In genomic region chr22:49768511-49768910, GRCh38 we compare ENCODE assay signal across 19 cellular contexts. TPM values are rescaled to one million over a fixed set of nuclear protein-coding genes. Genes with fewer than 3 reads are reported as not detected.
DNase-seq lines count a peak whose midpoint lies in the region; ATAC-seq, FAIRE-seq and TF ChIP-seq lines count a peak whose summit lies in the region.
"Had no signal": no experiment of that assay in that cellular context is flagged by ENCODE, and none has a peak within 500 bp of the region (broad histone marks: within the 10 kb centered on the region; RNA-seq: fewer than 3 reads in every experiment).

No MANE protein-coding gene starts in this region.

- H3K4me3 Mint-ChIP-seq in activated T-cell treated with anti-CD3 and anti-CD28 coated beads, Interleukin-2, amount 50 U/mL, for 4 hours = no peak overlapping the region
- H3K4me3 Mint-ChIP-seq: mesothelial cell of epicardium had no signal

- TF ChIP-seq RAD21 in HepG2 (CRISPR knock-in tag; IDR thresholded peaks at IDR 0.05) = no peak

- CTCF ChIA-PET in HepG2 (lab: Yijun Ruan, JAX; ENCODE audit: low intra/inter-chr PET ratio, low total read pairs) = no interaction called here

- POLR2A ChIA-PET in HepG2 (lab: Yijun Ruan, JAX) = no interaction called here

- H2AFZ ChIP-seq in HepG2 (ENCODE audit: low read length) = no peak overlapping the region

- intact Hi-C loops in HepG2 (cut with micrococcal nuclease; ENCODE audit: unreplicated experiment) = loop anchor here (5.0 to 10.0 kb wide), 2 partner anchors 266 to 379 kb away; no protein-coding TSS in a partner anchor
- intact Hi-C loops in psoas muscle (cut with DNase I) = loop anchor here (5.0 to 10.0 kb wide), 4 partner anchors 154 to 439 kb away; no protein-coding TSS in a partner anchor

- H3K9ac ChIP-seq in HepG2 (ENCODE audit: insufficient read depth, low read depth, low read length) = no peak overlapping the region

- H3K4me2 ChIP-seq in HepG2 (ENCODE audit: low read depth, low read length) = no peak overlapping the region

- no peaks in the 10 kb centered on the region for H3K27me3 Mint-ChIP-seq in activated T-cell treated with anti-CD3 and anti-CD28 coated beads, Interleukin-2, amount 50 U/mL, for 4 hours (ENCODE audit: low read depth)

- H3K9me3 ChIP-seq in Peyer's patch (peaks cover 0 to 7% (median 3%) of the 10 kb centered on the region in 4 donors), HepG2 (ENCODE audit: low read length) (peaks cover 7% of the 10 kb centered on the region), psoas muscle (peaks cover 9% of the 10 kb centered on the region)

- no peak for TF ChIP-seq EP300 in HepG2 (IDR thresholded peaks at IDR 0.05; ENCODE audit: low read depth in 2 of 2, low read length in 2 of 2)
- no peak for TF ChIP-seq EP300 in HepG2 (CRISPR knock-in tag; IDR thresholded peaks at IDR 0.05; ENCODE audit: borderline replicate concordance)

- 84% methylated on average over 8 of the region's 10 CpGs for WGBS in HepG2 (ENCODE audit: low lambda C conversion rate)
- WGBS in psoas muscle, 3 donors = 25 to 33% (median 29%) methylated on average over 10 of the region's 10 CpGs

- ATAC-seq in activated T-cell treated with anti-CD3 and anti-CD28 coated beads, Interleukin-2, amount 50 U/mL, for 4 hours = no peak
- 0 out of 3 replicates have a peak, but pooled peaks have one; percentile 3 for ATAC-seq in HepG2
- peak in 1 of 4 donors; percentile 7 for ATAC-seq in psoas muscle
- ATAC-seq: activated CD4-positive, CD25-positive, alpha-beta regulatory T cell treated with anti-CD3 and anti-CD28 coated beads, Interleukin-2, amount 50 U/mL, for 24 hours had no signal

- H3K27me3 ChIP-seq in Peyer's patch (no peaks in the 10 kb centered on the region), HepG2 (ENCODE audit: control insufficient read depth in 1 of 2, insufficient read depth in 2 of 2, low read length in 2 of 2) (peaks cover 0 to under 1% of the 10 kb centered on the region in 2 experiments; a peak in 2 of 5 replicates), psoas muscle (ENCODE audit: insufficient read depth in 3 of 3, low read length in 2 of 3) (no peaks in the 10 kb centered on the region)

- DNase-seq in activated T-cell treated with anti-CD3 and anti-CD28 coated beads, Interleukin-2, amount 50 U/mL, for 1 hour = peak; percentile 18
- DNase-seq in activated T-cell treated with anti-CD3 and anti-CD28 coated beads, Interleukin-2, amount 50 U/mL, for 4 hours = no peak
- peak in 2 of 3 donors; percentile 40 to 41 for DNase-seq in Peyer's patch
- DNase-seq in HepG2 (ENCODE audit: low spot score) = no peak
- peak; percentile 17 to 44 for DNase-seq in psoas muscle
- no peak for DNase-seq in NCI-H2227 (lab: John Stamatoyannopoulos, UW; ENCODE audit: unreplicated experiment)
- no peak for DNase-seq in NCI-H82 (lab: John Stamatoyannopoulos, UW)
- DNase-seq in central memory CD4-positive, alpha-beta T cell = no peak
- DNase-seq: foreskin keratinocyte; kidney glomerular epithelial cell; NCI-H1092 treated with DMSO at 0.1 percent for 48 hours; NCI-H2081; NCI-H446 treated with DMSO at 0.1 percent for 48 hours; NK-92 treated with Interleukin-12 subunit alpha and Interleukin-12 subunit beta, amount 100 ng/mL, for 24 hours; T1000 had no signal

- TF ChIP-seq CTCF in Peyer's patch (IDR thresholded peaks at IDR 0.05) (no peak), HepG2 (CRISPR knock-in tag; IDR thresholded peaks at IDR 0.05) (no peak), psoas muscle (IDR thresholded peaks at IDR 0.05) (no peak)

- H3K4me1 ChIP-seq in Peyer's patch (peaks cover 0 to 9% (median 0%) of the 10 kb centered on the region in 4 donors), HepG2 (ENCODE audit: insufficient read depth, low read length) (no peaks in the 10 kb centered on the region), psoas muscle (peaks cover 10% of the 10 kb centered on the region)

- no peak overlapping the region for H3K27ac ChIP-seq in Peyer's patch
- no peak overlapping the region for H3K27ac ChIP-seq in HepG2 (ENCODE audit: extremely low read length, insufficient read depth, low read length)
- H3K27ac ChIP-seq in psoas muscle = no peak overlapping the region
- H3K27ac ChIP-seq: foreskin keratinocyte had no signal

- in situ Hi-C loops in HepG2 (cut with HindIII; ENCODE audit: extremely low pct_ligation_motif_present, low pct_unique_long_range_greater_than_20kb) = loop anchor here (5.0 kb wide), 2 partner anchors 154 to 264 kb away; no protein-coding TSS in a partner anchor

- peaks cover 7% of the 10 kb centered on the region for H3K4me1 Mint-ChIP-seq in activated T-cell treated with anti-CD3 and anti-CD28 coated beads, Interleukin-2, amount 50 U/mL, for 4 hours (ENCODE audit: low read depth)

- no TSS peak for BruUV-seq in HepG2 (replicated peaks; lab: Mats Ljungman, UMichigan)

- H3K4me3 ChIP-seq in Peyer's patch = no peak overlapping the region
- no peak overlapping the region for H3K4me3 ChIP-seq in HepG2 (replicated peaks in 1 of 3; ENCODE audit: insufficient read depth in 1 of 3, low read depth in 2 of 3, low read length in 3 of 3)
- no peak overlapping the region for H3K4me3 ChIP-seq in psoas muscle

- peaks cover 0 to 22% (median 0%) of the 10 kb centered on the region in 3 donors for H3K36me3 ChIP-seq in Peyer's patch
- H3K36me3 ChIP-seq in HepG2 (replicated peaks in 1 of 2; ENCODE audit: control insufficient read depth in 1 of 2, insufficient read depth in 2 of 2, low read length in 2 of 2) = peaks cover under 1 to 9% of the 10 kb centered on the region in 2 experiments; a peak in 4 of 5 replicates
- peaks cover 0 to 17% of the 10 kb centered on the region in 2 donors for H3K36me3 ChIP-seq in psoas muscle (ENCODE audit: insufficient read depth in 1 of 2, low read depth in 1 of 2)

- FAIRE-seq in HepG2 (lab: Jason Lieb, UNC) = no peak
- FAIRE-seq: A204.1, RCC 7860 had no signal

- peaks cover 7% of the 10 kb centered on the region for H3K36me3 Mint-ChIP-seq in activated T-cell treated with anti-CD3 and anti-CD28 coated beads, Interleukin-2, amount 50 U/mL, for 4 hours (ENCODE audit: insufficient read depth)

- H3K9me3 Mint-ChIP-seq in activated T-cell treated with anti-CD3 and anti-CD28 coated beads, Interleukin-2, amount 50 U/mL, for 4 hours = peaks cover 11% of the 10 kb centered on the region

- no peaks in the 10 kb centered on the region for H3K79me2 ChIP-seq in HepG2 (ENCODE audit: insufficient read depth, low read length)

- TF ChIP-seq POLR2A in Peyer's patch (IDR thresholded peaks at IDR 0.05) (no peak), HepG2 (IDR thresholded peaks at IDR 0.05; ENCODE audit: insufficient read depth in 1 of 2, low read depth in 2 of 2, low read length in 2 of 2) (no peak)

- H4K20me1 ChIP-seq in HepG2 (ENCODE audit: insufficient read depth, low read length) = no peaks in the 10 kb centered on the region

TF ChIP-seq in HepG2, 621 proteins besides CTCF, POLR2A, EP300 and RAD21 (continues in another document):
- TF ChIP-seq ZNF570 (CRISPR knock-in tag; IDR thresholded peaks at IDR 0.05; ENCODE audit: borderline replicate concordance) = no peak
- TF ChIP-seq GATAD2A (CRISPR knock-in tag; IDR thresholded peaks at IDR 0.05) = no peak
- no peak for TF ChIP-seq ZNF816 (CRISPR knock-in tag; IDR thresholded peaks at IDR 0.05; ENCODE audit: borderline replicate concordance)
- no peak for TF ChIP-seq HIC2 (CRISPR knock-in tag; IDR thresholded peaks at IDR 0.05; ENCODE audit: low read depth)
- TF ChIP-seq ARNT (IDR thresholded peaks at IDR 0.05) = no peak
- TF ChIP-seq ZFP37 (CRISPR knock-in tag; IDR thresholded peaks at IDR 0.05; ENCODE audit: borderline replicate concordance) = no peak
- no peak for TF ChIP-seq PHF5A (CRISPR knock-in tag; IDR thresholded peaks at IDR 0.05; ENCODE audit: low read depth, unreplicated experiment)

RNA-seq across cellular contexts. Expression of gene BRD1, which starts 59.2 kb away (rescaled TPM):
- total RNA-seq in activated T-cell treated with anti-CD3 and anti-CD28 coated beads, Interleukin-2, amount 50 U/mL, for 4 hours = 10 to 100 TPM; 26.8 to 34.9 (median 32.3) TPM
- total RNA-seq in Peyer's patch (100 to 1,000 TPM in 1 of 4 donors, 10 to 100 TPM in 3; 54.1 to 126 (median 78.5) TPM), HepG2 (2016; rRNA removed; fragmentation: Illumina TruSeq; extraction: Trizol) (6.6 and 12.0 TPM in 2 replicates), psoas muscle (10 to 100 TPM; 16.9 to 22.9 (median 20.3) TPM)
- 6.1 and 7.5 TPM in 2 replicates for total RNA-seq in HepG2 (2016; cell fraction: cytosol; rRNA removed; fragmentation: Illumina TruSeq; extraction: Trizol; ENCODE audit: low read depth)
- total RNA-seq in HepG2 (2016; cell fraction: insoluble cytoplasmic fraction; rRNA removed; fragmentation: Illumina TruSeq; extraction: Trizol) = 6.3 and 13.3 TPM in 2 replicates
- total RNA-seq in HepG2 (2016; cell fraction: membrane; rRNA removed; fragmentation: Illumina TruSeq; extraction: Trizol) = 6.7 and 8.2 TPM in 2 replicates
- total RNA-seq in HepG2 (2016; cell fraction: nucleus; rRNA removed; fragmentation: Illumina TruSeq; extraction: Trizol) = 14.2 and 15.7 TPM in 2 replicates
- polyA plus RNA-seq in HepG2 (2011; rRNA removed) (5.1 and 6.4 TPM in 2 replicates), psoas muscle (10 to 100 TPM in 2 of 3 donors, 1 to 10 TPM in 1; 7.9 to 12.8 (median 10.1) TPM)
- 3.8 and 3.9 TPM in 2 replicates for polyA plus RNA-seq in HepG2 (2011; cell fraction: cytosol; rRNA removed)
- polyA plus RNA-seq in HepG2 (2011; cell fraction: nucleus; rRNA removed) = 29.0 and 31.0 TPM in 2 replicates
- 14.8 and 16.2 TPM in 2 replicates for polyA plus RNA-seq in HepG2 (2012)
- polyA plus RNA-seq in HepG2 (2016; cell fraction: cytosol; fragmentation: Illumina TruSeq; extraction: Trizol; ENCODE audit: low read depth) = 0.67 and 0.95 TPM in 2 replicates
- polyA plus RNA-seq in HepG2 (2016; cell fraction: insoluble cytoplasmic fraction; fragmentation: Illumina TruSeq; extraction: Trizol; ENCODE audit: low read depth) = 8.8 and 10.0 TPM in 2 replicates
- 2.6 and 3.2 TPM in 2 replicates for polyA plus RNA-seq in HepG2 (2016; cell fraction: membrane; fragmentation: Illumina TruSeq; extraction: Trizol; ENCODE audit: low read depth)
- 28.8 and 30.8 TPM in 2 replicates for polyA plus RNA-seq in HepG2 (2016; cell fraction: nucleus; fragmentation: Illumina TruSeq; extraction: Trizol; ENCODE audit: insufficient read depth, low read depth)
- polyA minus RNA-seq in HepG2 (2011; rRNA and poly(A)+ RNA removed; ENCODE audit: low replicate concordance) = 4.2 and 8.4 TPM in 2 replicates
- polyA minus RNA-seq in HepG2 (2011; cell fraction: cytosol; rRNA and poly(A)+ RNA removed) = 7.6 and 8.3 TPM in 2 replicates
- polyA minus RNA-seq in HepG2 (2011; cell fraction: nucleus; rRNA and poly(A)+ RNA removed) = 29.1 and 32.0 TPM in 2 replicates

Comparison
In these comparisons a context has a peak if more than half of its experiments do, and no peak if none do; other contexts are left out.
1. DNase-seq: peak in activated T-cell treated with anti-CD3 and anti-CD28 coated beads, Interleukin-2, amount 50 U/mL, for 1 hour (single experiment), Peyer's patch (2 of 3) and psoas muscle (2 of 2); none in activated T-cell treated with anti-CD3 and anti-CD28 coated beads, Interleukin-2, amount 50 U/mL, for 4 hours (single experiment), HepG2 (single experiment), NCI-H2227 (single experiment), NCI-H82 (single experiment) and central memory CD4-positive, alpha-beta T cell (single experiment).